28 cellular contexts compared by ENCODE assay signal in the genomic region with DNA sequence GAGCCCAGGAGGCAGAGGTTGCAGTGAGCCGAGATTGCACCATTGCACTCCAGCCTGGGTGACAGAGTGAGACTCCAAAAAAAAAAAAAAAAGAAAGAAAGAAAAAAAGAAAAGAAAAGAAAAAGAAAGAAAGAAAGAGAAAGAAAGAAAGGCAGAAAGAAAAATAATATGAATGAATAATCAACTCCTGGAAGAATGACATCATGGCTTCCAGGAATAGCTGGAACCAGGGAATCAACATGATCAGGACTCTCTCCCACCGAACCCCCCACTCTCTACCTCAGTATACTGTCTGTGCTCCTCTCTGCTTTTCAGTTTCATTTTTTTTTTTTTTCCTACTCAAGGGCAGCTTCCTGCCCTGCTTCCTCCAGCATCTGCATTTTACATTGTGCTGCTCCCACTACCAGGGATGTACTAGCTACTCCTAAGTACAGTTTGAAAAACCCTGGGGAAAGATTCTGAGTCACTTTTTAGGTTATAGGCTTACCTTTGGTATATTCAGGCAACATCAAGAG. TPM values are rescaled to one million over a fixed set of nuclear protein-coding genes. Genes with fewer than 3 reads are reported as not detected.
DNase-seq lines count a peak whose midpoint lies in the region; ATAC-seq and TF ChIP-seq lines count a peak whose summit lies in the region.
"Had no signal": no experiment of that assay in that cellular context is flagged by ENCODE, and none has a peak within 500 bp of the region (broad histone marks: within the 10 kb centered on the region; RNA-seq: fewer than 3 reads in every experiment).

No MANE protein-coding gene starts in this region.

- H3K9me3 ChIP-seq in sigmoid colon, result no peaks in the 10 kb centered on the region
- H3K9me3 ChIP-seq: esophagus squamous epithelium, SJCRH30, testis had no signal

- DNase-seq in LHCN-M2 (ENCODE audit: low read depth) (peak; percentile 23), sigmoid colon (no peak), NCI-H226 (no peak), progenitor cell of endocrine pancreas (ENCODE audit: low spot score, unreplicated experiment) (no peak)
- DNase-seq: activated B cell treated with CpG ODN at 0.5 μM for 24 hours; activated CD4-positive, alpha-beta memory T cell treated with anti-CD3 and anti-CD28 coated beads, Interleukin-2, amount 10 ng/mL, durations not matched to agents 7 days and 5 days; activated naive CD4-positive, alpha-beta T cell treated with anti-CD3 and anti-CD28 coated beads for 36 hours; activated T-cell treated with anti-CD3 and anti-CD28 coated beads, Interleukin-2, amount 50 U/mL, for 4 hours; aorta; effector CD4-positive, alpha-beta T cell; esophagus squamous epithelium; GDM1; NCI-H187; right cardiac atrium; testis had no signal

- intact Hi-C loops in sigmoid colon (cut with DNase I), result loop anchor here (1.0 kb wide), 1 partner anchor 236 kb away; no protein-coding TSS in a partner anchor

- no peaks in the 10 kb centered on the region for H3K27me3 ChIP-seq in sigmoid colon
- H3K27me3 ChIP-seq: SJCRH30, testis had no signal

- no peak for TF ChIP-seq POLR2A in sigmoid colon (IDR thresholded peaks at IDR 0.05)

- no peak overlapping the region for H3K27ac ChIP-seq in sigmoid colon
- H3K27ac ChIP-seq: esophagus squamous epithelium, KMS-11, SJCRH30, testis had no signal

- peaks cover 3% of the 10 kb centered on the region for H3K4me1 Mint-ChIP-seq in activated T-helper 17 cell treated with anti-CD3 and anti-CD28 coated beads, Interleukin-2, amount 50 U/mL, for 72 hours
- H3K4me1 Mint-ChIP-seq in progenitor cell of endocrine pancreas (ENCODE audit: low read depth), result no peaks in the 10 kb centered on the region
- H3K4me1 Mint-ChIP-seq: activated B cell treated with CpG ODN at 0.5 μM for 24 hours; stimulated activated effector memory CD8-positive, alpha-beta T cell treated with anti-CD3 and anti-CD28 coated beads, Interleukin-12 subunit alpha, Interleukin-12 subunit beta, amount 100 ng/mL, for 72 hours had no signal

- no peak for TF ChIP-seq EP300 in sigmoid colon (IDR thresholded peaks at IDR 0.05)

- peak; percentile 9 for ATAC-seq in GM18502 (IDR thresholded peaks at IDR 0.05; ENCODE audit: poor library complexity, unreplicated experiment)
- peak; percentile 18 for ATAC-seq in GM21529 (IDR thresholded peaks at IDR 0.05; ENCODE audit: unreplicated experiment)
- ATAC-seq in activated T-helper 17 cell treated with anti-CD3 and anti-CD28 coated beads, Interleukin-2, amount 50 U/mL, for 72 hours (replicated peaks), result peak; percentile 42
- no peak for ATAC-seq in GM21619 (IDR thresholded peaks at IDR 0.05; ENCODE audit: unreplicated experiment)
- ATAC-seq: naive thymus-derived CD8-positive, alpha-beta T cell; right cardiac atrium; stimulated activated effector memory CD8-positive, alpha-beta T cell treated with anti-CD3 and anti-CD28 coated beads, Interleukin-12 subunit alpha, Interleukin-12 subunit beta, amount 100 ng/mL, for 72 hours had no signal

- H3K4me1 ChIP-seq in sigmoid colon, result no peaks in the 10 kb centered on the region
- H3K4me1 ChIP-seq: esophagus squamous epithelium, SJCRH30, testis had no signal

- H3K9me3 Mint-ChIP-seq in activated T-helper 17 cell treated with anti-CD3 and anti-CD28 coated beads, Interleukin-2, amount 50 U/mL, for 72 hours, result no peaks in the 10 kb centered on the region
- no peaks in the 10 kb centered on the region for H3K9me3 Mint-ChIP-seq in progenitor cell of endocrine pancreas (ENCODE audit: low read depth)
- H3K9me3 Mint-ChIP-seq: activated B cell treated with CpG ODN at 0.5 μM for 24 hours; activated CD4-positive, alpha-beta memory T cell treated with anti-CD3 and anti-CD28 coated beads, Interleukin-2, amount 10 ng/mL, durations not matched to agents 7 days and 5 days; activated naive CD4-positive, alpha-beta T cell treated with anti-CD3 and anti-CD28 coated beads for 36 hours; activated T-cell treated with anti-CD3 and anti-CD28 coated beads, Interleukin-2, amount 50 U/mL, for 4 hours; CD14-positive monocyte; naive thymus-derived CD8-positive, alpha-beta T cell; stimulated activated effector memory CD8-positive, alpha-beta T cell treated with anti-CD3 and anti-CD28 coated beads, Interleukin-12 subunit alpha, Interleukin-12 subunit beta, amount 100 ng/mL, for 72 hours; T-helper 1 cell treated with Interleukin-12 subunit alpha and Interleukin-12 subunit beta and Interleukin-4 antibody, amounts not matched to agents 30 μg/mL and 1 μg/mL, for 36 hours had no signal

- no peak overlapping the region for H3K27ac Mint-ChIP-seq in activated T-helper 17 cell treated with anti-CD3 and anti-CD28 coated beads, Interleukin-2, amount 50 U/mL, for 72 hours
- H3K27ac Mint-ChIP-seq in progenitor cell of endocrine pancreas, result no peak overlapping the region
- H3K27ac Mint-ChIP-seq: activated B cell treated with CpG ODN at 0.5 μM for 24 hours; activated CD4-positive, alpha-beta memory T cell treated with anti-CD3 and anti-CD28 coated beads, Interleukin-2, amount 10 ng/mL, durations not matched to agents 7 days and 5 days; activated naive CD4-positive, alpha-beta T cell treated with anti-CD3 and anti-CD28 coated beads for 36 hours; naive thymus-derived CD8-positive, alpha-beta T cell; stimulated activated effector memory CD8-positive, alpha-beta T cell treated with anti-CD3 and anti-CD28 coated beads, Interleukin-12 subunit alpha, Interleukin-12 subunit beta, amount 100 ng/mL, for 72 hours; T-helper 1 cell treated with Interleukin-12 subunit alpha and Interleukin-12 subunit beta and Interleukin-4 antibody, amounts not matched to agents 30 μg/mL and 1 μg/mL, for 36 hours had no signal

- H3K4me3 ChIP-seq in sigmoid colon, result no peak overlapping the region
- H3K4me3 ChIP-seq: esophagus squamous epithelium, SJCRH30, testis had no signal

- H3K27me3 Mint-ChIP-seq in activated T-helper 17 cell treated with anti-CD3 and anti-CD28 coated beads, Interleukin-2, amount 50 U/mL, for 72 hours, result peaks cover 26% of the 10 kb centered on the region
- peaks cover 3% of the 10 kb centered on the region for H3K27me3 Mint-ChIP-seq in progenitor cell of endocrine pancreas

- TF ChIP-seq CTCF in sigmoid colon (IDR thresholded peaks at IDR 0.05) (no peak), progenitor cell of endocrine pancreas (IDR thresholded peaks at IDR 0.05; ENCODE audit: unreplicated experiment) (no peak)

- peak overlapping the region; percentile 30 for H3K4me3 Mint-ChIP-seq in activated T-helper 17 cell treated with anti-CD3 and anti-CD28 coated beads, Interleukin-2, amount 50 U/mL, for 72 hours
- no peak overlapping the region for H3K4me3 Mint-ChIP-seq in progenitor cell of endocrine pancreas (ENCODE audit: low read depth)
- H3K4me3 Mint-ChIP-seq: activated B cell treated with CpG ODN at 0.5 μM for 24 hours; activated CD4-positive, alpha-beta memory T cell treated with anti-CD3 and anti-CD28 coated beads, Interleukin-2, amount 10 ng/mL, durations not matched to agents 7 days and 5 days; activated naive CD4-positive, alpha-beta T cell treated with anti-CD3 and anti-CD28 coated beads for 36 hours; activated T-cell treated with anti-CD3 and anti-CD28 coated beads, Interleukin-2, amount 50 U/mL, for 4 hours; CD14-positive monocyte; naive thymus-derived CD8-positive, alpha-beta T cell; stimulated activated effector memory CD8-positive, alpha-beta T cell treated with anti-CD3 and anti-CD28 coated beads, Interleukin-12 subunit alpha, Interleukin-12 subunit beta, amount 100 ng/mL, for 72 hours; T-helper 1 cell treated with Interleukin-12 subunit alpha and Interleukin-12 subunit beta and Interleukin-4 antibody, amounts not matched to agents 30 μg/mL and 1 μg/mL, for 36 hours had no signal

- H3K36me3 ChIP-seq in sigmoid colon, result no peaks in the 10 kb centered on the region
- H3K36me3 ChIP-seq: esophagus squamous epithelium, SJCRH30 had no signal

- H3K36me3 Mint-ChIP-seq in activated T-helper 17 cell treated with anti-CD3 and anti-CD28 coated beads, Interleukin-2, amount 50 U/mL, for 72 hours (ENCODE audit: low read depth), result no peaks in the 10 kb centered on the region
- H3K36me3 Mint-ChIP-seq in progenitor cell of endocrine pancreas (ENCODE audit: insufficient read depth), result no peaks in the 10 kb centered on the region
- H3K36me3 Mint-ChIP-seq: CD14-positive monocyte; naive thymus-derived CD8-positive, alpha-beta T cell; stimulated activated effector memory CD8-positive, alpha-beta T cell treated with anti-CD3 and anti-CD28 coated beads, Interleukin-12 subunit alpha, Interleukin-12 subunit beta, amount 100 ng/mL, for 72 hours had no signal

- 64 to 65% methylated on average over 2 of the region's 2 CpGs for WGBS in sigmoid colon, 2 donors

RNA-seq across cellular contexts. Expression of a gene that starts 38.2 kb away (rescaled TPM):
- total RNA-seq in LHCN-M2 (2014; rRNA removed), result not detected in 2 replicates
- polyA plus RNA-seq in LHCN-M2 (2012), result not detected
- total RNA-seq in activated T-helper 17 cell treated with anti-CD3 and anti-CD28 coated beads, Interleukin-2, amount 50 U/mL, for 72 hours, result not detected
- total RNA-seq in sigmoid colon, result not detected
- not detected for polyA plus RNA-seq in sigmoid colon
- total RNA-seq in progenitor cell of endocrine pancreas, result not detected in 2 replicates
- total RNA-seq: activated B cell treated with CpG ODN at 0.5 μM for 24 hours; activated CD4-positive, alpha-beta memory T cell treated with anti-CD3 and anti-CD28 coated beads, Interleukin-2, amount 10 ng/mL, durations not matched to agents 7 days and 5 days; activated naive CD4-positive, alpha-beta T cell treated with anti-CD3 and anti-CD28 coated beads for 36 hours; activated T-cell treated with anti-CD3 and anti-CD28 coated beads, Interleukin-2, amount 50 U/mL, for 4 hours; aorta; cerebellum; glomerular endothelial cell; naive thymus-derived CD8-positive, alpha-beta T cell; osteocyte; right cardiac atrium; SJCRH30; testis had no signal
- polyA plus RNA-seq: aorta; CD14-positive monocyte; naive thymus-derived CD8-positive, alpha-beta T cell; right cardiac atrium had no signal
